1 cellular context compared by ENCODE assay signal in the genomic region with DNA sequence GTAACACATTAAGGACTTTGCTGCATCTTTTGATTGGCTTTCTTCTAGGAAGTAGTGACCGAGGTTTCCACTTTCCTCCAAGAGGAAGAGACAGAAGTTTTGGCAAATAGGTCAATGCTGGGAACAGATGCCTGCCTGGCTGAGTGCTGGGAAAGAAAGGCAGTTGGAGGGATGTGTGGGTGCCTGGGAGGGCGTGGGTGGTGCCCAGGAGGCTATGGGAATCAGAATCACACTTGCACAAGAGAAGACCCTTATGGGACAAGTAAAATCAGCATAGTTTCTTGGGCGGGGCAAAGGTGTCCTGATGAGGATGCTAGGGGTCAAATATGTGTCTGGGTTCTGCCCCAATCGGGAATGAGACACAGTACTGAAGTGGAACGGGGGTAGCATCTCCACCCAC.
TF ChIP-seq lines count a peak whose summit lies in the region.

No MANE protein-coding gene starts in this region.

TF ChIP-seq in HCT116, 20 proteins besides CTCF, POLR2A, EP300 and RAD21 (continued from another document):
- TF ChIP-seq YY1 (IDR thresholded peaks at IDR 0.05; ENCODE audit: extremely low read depth, insufficient replicate concordance, low read depth, low read length) (no peak), POLR2AphosphoS5 (IDR thresholded peaks at IDR 0.05; ENCODE audit: low read depth, low read length) (no peak), EGR1 (IDR thresholded peaks at IDR 0.05; ENCODE audit: low read depth) (no peak), ZNF274 (IDR thresholded peaks at IDR 0.05; ENCODE audit: low read depth, low read length) (no peak), ELF1 (IDR thresholded peaks at IDR 0.05; ENCODE audit: borderline replicate concordance, low read depth) (no peak), CEBPB (IDR thresholded peaks at IDR 0.05; ENCODE audit: low read depth) (no peak), FOSL1 (IDR thresholded peaks at IDR 0.05; ENCODE audit: low read depth) (no peak), CBX3 (IDR thresholded peaks at IDR 0.05; ENCODE audit: low read depth) (no peak)
- TF ChIP-seq, protein P1, sequence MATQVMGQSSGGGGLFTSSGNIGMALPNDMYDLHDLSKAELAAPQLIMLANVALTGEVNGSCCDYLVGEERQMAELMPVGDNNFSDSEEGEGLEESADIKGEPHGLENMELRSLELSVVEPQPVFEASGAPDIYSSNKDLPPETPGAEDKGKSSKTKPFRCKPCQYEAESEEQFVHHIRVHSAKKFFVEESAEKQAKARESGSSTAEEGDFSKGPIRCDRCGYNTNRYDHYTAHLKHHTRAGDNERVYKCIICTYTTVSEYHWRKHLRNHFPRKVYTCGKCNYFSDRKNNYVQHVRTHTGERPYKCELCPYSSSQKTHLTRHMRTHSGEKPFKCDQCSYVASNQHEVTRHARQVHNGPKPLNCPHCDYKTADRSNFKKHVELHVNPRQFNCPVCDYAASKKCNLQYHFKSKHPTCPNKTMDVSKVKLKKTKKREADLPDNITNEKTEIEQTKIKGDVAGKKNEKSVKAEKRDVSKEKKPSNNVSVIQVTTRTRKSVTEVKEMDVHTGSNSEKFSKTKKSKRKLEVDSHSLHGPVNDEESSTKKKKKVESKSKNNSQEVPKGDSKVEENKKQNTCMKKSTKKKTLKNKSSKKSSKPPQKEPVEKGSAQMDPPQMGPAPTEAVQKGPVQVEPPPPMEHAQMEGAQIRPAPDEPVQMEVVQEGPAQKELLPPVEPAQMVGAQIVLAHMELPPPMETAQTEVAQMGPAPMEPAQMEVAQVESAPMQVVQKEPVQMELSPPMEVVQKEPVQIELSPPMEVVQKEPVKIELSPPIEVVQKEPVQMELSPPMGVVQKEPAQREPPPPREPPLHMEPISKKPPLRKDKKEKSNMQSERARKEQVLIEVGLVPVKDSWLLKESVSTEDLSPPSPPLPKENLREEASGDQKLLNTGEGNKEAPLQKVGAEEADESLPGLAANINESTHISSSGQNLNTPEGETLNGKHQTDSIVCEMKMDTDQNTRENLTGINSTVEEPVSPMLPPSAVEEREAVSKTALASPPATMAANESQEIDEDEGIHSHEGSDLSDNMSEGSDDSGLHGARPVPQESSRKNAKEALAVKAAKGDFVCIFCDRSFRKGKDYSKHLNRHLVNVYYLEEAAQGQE (IDR thresholded peaks at IDR 0.05; ENCODE audit: low read depth): no peak
